Comparison of ENCODE assay signal across 15 cellular contexts in the genomic region with DNA sequence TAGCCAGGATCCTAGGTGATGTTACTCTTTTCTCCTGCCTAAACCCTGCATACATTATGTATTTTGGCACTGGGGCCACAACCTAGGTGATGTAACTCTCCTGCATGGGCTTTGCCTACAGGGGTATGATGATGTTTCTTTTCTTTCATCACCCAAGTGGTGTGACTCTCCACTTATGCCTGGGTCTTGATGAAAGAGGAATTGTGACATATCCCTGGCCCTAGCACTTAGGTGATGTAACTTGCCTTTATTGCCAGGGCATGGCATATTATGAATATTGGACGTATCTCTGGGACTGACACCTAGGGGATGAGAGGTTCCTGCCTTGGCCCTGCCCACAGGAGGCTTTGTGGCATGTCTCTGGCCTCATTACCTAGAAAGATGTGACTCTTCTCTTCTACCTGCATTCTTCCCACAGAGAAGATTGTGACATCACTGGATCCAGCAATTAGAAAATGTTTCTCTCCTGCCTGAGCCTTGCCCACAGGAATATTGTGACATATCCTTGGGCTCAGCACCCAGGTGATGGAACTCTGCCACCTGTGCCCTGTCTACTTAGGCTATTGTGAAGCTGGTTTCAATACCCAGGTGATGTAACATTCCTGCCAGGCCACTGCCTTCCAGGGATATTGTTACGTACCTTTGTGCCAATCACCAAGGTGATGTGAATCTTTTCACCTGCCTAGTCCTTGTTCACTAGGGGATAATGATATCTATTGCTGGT.
"Had no signal": no experiment of that assay in that cellular context is flagged by ENCODE, and none has a peak within 500 bp of the region (broad histone marks: within the 10 kb centered on the region; RNA-seq: fewer than 3 reads in every experiment).

No MANE protein-coding gene starts in this region.

- H3K36me3 ChIP-seq: neural progenitor cell had no signal

- H3K9me3 ChIP-seq: gastrocnemius medialis, heart right ventricle, thyroid gland, vagina had no signal

- ATAC-seq: activated CD8-positive, alpha-beta memory T cell treated with anti-CD3 and anti-CD28 coated beads, Interleukin-2, amount 10 ng/mL, durations not matched to agents 7 days and 5 days; heart right ventricle; left ventricle myocardium superior had no signal

- DNase-seq: activated CD4-positive, alpha-beta T cell treated with anti-CD3 and anti-CD28 coated beads for 1 hour; activated CD4-positive, alpha-beta T cell treated with anti-CD3 and anti-CD28 coated beads, Interleukin-2, amount 50 U/mL, for 48 hours; activated CD8-positive, alpha-beta memory T cell treated with anti-CD3 and anti-CD28 coated beads, Interleukin-2, amount 10 ng/mL, durations not matched to agents 7 days and 5 days; activated gamma-delta T cell; activated T-cell treated with anti-CD3 and anti-CD28 coated beads, Interleukin-2, amount 50 U/mL, for 4 hours; heart right ventricle; islet precursor cell; left ventricle myocardium superior; stimulated activated CD4-positive, alpha-beta T cell treated with anti-CD3 and anti-CD28 coated beads, Interleukin-4, amount 100 ng/mL, for 4 hours; thyroid gland had no signal

- H3K4me3 Mint-ChIP-seq: activated CD8-positive, alpha-beta memory T cell treated with anti-CD3 and anti-CD28 coated beads, Interleukin-2, amount 10 ng/mL, durations not matched to agents 7 days and 5 days; activated T-cell treated with anti-CD3 and anti-CD28 coated beads, Interleukin-2, amount 50 U/mL, for 4 hours; neural progenitor cell had no signal

- H3K27ac ChIP-seq: heart right ventricle, neural progenitor cell, parathyroid adenoma, thyroid gland, vagina had no signal

- H3K9me3 Mint-ChIP-seq: activated T-cell treated with anti-CD3 and anti-CD28 coated beads, Interleukin-2, amount 50 U/mL, for 4 hours; neural progenitor cell had no signal

- H3K27me3 ChIP-seq: gastrocnemius medialis, heart right ventricle, neural progenitor cell, thyroid gland, vagina had no signal

- H3K27ac Mint-ChIP-seq: activated CD8-positive, alpha-beta memory T cell treated with anti-CD3 and anti-CD28 coated beads, Interleukin-2, amount 10 ng/mL, durations not matched to agents 7 days and 5 days; neural progenitor cell had no signal

- H3K4me3 ChIP-seq: gastrocnemius medialis, heart right ventricle, neural progenitor cell, skin epidermis, thyroid gland, vagina had no signal

- H3K27me3 Mint-ChIP-seq: activated CD8-positive, alpha-beta memory T cell treated with anti-CD3 and anti-CD28 coated beads, Interleukin-2, amount 10 ng/mL, durations not matched to agents 7 days and 5 days had no signal

- H3K4me1 ChIP-seq: gastrocnemius medialis, heart right ventricle, neural progenitor cell, thyroid gland, vagina had no signal

- H3K4me1 Mint-ChIP-seq: neural progenitor cell had no signal
